8 cellular contexts compared by ENCODE assay signal in the genomic region with DNA sequence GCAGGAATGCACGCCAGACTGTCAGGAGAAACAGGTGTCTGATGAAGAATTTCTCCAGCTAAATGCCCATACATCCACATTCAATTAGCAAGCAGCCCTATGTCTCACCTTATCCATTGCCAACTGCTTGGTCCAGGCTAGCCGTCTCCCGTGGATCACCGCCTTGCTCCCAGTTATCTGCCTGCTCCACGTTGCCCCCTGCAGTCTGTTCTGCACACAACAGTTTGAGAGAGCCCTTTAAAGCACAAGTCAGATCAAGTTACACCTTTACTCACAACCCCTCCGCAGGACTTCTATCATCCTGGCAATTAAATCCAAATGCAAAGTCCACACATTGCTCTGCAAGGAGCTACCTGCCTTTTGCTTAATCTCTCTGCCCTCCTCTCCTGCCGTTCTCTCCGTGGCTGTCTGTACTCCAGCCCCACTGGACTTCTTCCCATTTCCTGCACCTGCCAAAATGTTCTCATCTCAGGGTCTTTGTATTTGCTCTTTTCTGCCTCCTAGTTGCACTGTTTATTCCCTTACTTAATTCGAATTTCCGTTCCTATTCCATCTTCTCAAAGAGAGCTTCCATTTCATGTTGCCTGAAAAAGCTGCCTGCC.
DNase-seq lines count a peak whose midpoint lies in the region; ATAC-seq and TF ChIP-seq lines count a peak whose summit lies in the region.

No MANE protein-coding gene starts in this region.

- peaks cover 10% of the 10 kb centered on the region for H3K27me3 Mint-ChIP-seq in activated T-helper 17 cell treated with anti-CD3 and anti-CD28 coated beads, Interleukin-2, amount 50 U/mL, for 72 hours

- no peaks in the 10 kb centered on the region for H3K4me1 Mint-ChIP-seq in activated T-helper 17 cell treated with anti-CD3 and anti-CD28 coated beads, Interleukin-2, amount 50 U/mL, for 72 hours

- H3K9me3 Mint-ChIP-seq in activated T-helper 17 cell treated with anti-CD3 and anti-CD28 coated beads, Interleukin-2, amount 50 U/mL, for 72 hours = no peaks in the 10 kb centered on the region

- peaks cover 13% of the 10 kb centered on the region for H3K27me3 ChIP-seq in adipocyte (replicated peaks; ENCODE audit: control insufficient read depth, insufficient read depth, low read length)
- H3K27me3 ChIP-seq in thoracic aorta (replicated peaks; ENCODE audit: insufficient read depth) = no peaks in the 10 kb centered on the region

- H3K4me3 ChIP-seq in adipocyte (ENCODE audit: low read length) = no peak overlapping the region
- H3K4me3 ChIP-seq in thoracic aorta = no peak overlapping the region

- intact Hi-C loops in left colon (cut with DNase I, micrococcal nuclease) = loop anchor here in 1 of 2 donors (10.0 kb wide), 2 partner anchors 581 to 801 kb away; no protein-coding TSS in a partner anchor

- H3K9me3 ChIP-seq in adipocyte (ENCODE audit: control insufficient read depth, low read length) (peaks cover 1% of the 10 kb centered on the region), thoracic aorta (no peaks in the 10 kb centered on the region)

- ATAC-seq in left colon (peak; percentile 94), thoracic aorta (ENCODE audit: insufficient number of reproducible peaks, low FRiP score, low read depth) (no peak)
- no peak for ATAC-seq in activated T-helper 17 cell treated with anti-CD3 and anti-CD28 coated beads, Interleukin-2, amount 50 U/mL, for 72 hours (replicated peaks)

- H3K36me3 ChIP-seq in adipocyte (ENCODE audit: control insufficient read depth, insufficient read depth, low read length, severe bottlenecking) (no peaks in the 10 kb centered on the region), thoracic aorta (no peaks in the 10 kb centered on the region)

- no peak overlapping the region for H3K27ac Mint-ChIP-seq in activated T-helper 17 cell treated with anti-CD3 and anti-CD28 coated beads, Interleukin-2, amount 50 U/mL, for 72 hours

- H3K4me1 ChIP-seq in adipocyte (ENCODE audit: control insufficient read depth, insufficient read depth, low read length) = no peaks in the 10 kb centered on the region
- no peaks in the 10 kb centered on the region for H3K4me1 ChIP-seq in thoracic aorta (ENCODE audit: control insufficient read depth in 1 of 2, low read depth in 2 of 2)

- no peaks in the 10 kb centered on the region for H3K36me3 Mint-ChIP-seq in activated T-helper 17 cell treated with anti-CD3 and anti-CD28 coated beads, Interleukin-2, amount 50 U/mL, for 72 hours (ENCODE audit: low read depth)

- peak; percentile 68 for DNase-seq in DMS 273 (lab: John Stamatoyannopoulos, UW; ENCODE audit: unreplicated experiment)
- DNase-seq in DMS 273 treated with DMSO at 0.1 percent for 48 hours (lab: John Stamatoyannopoulos, UW) = no peak
- DNase-seq in NCI-H1092 treated with DMSO at 0.1 percent for 48 hours (lab: John Stamatoyannopoulos, UW) = peak; percentile 97
- DNase-seq in adipocyte (ENCODE audit: low read depth) = peak; percentile 4
- peak; percentile 36 to 71 for DNase-seq in left colon
- no peak for DNase-seq in thoracic aorta (ENCODE audit: low spot score)
- no peak for DNase-seq in central memory CD4-positive, alpha-beta T cell

- no peak overlapping the region for H3K9ac ChIP-seq in adipocyte (ENCODE audit: low read length)

- peak; percentile 50 for TF ChIP-seq CTCF in thoracic aorta (IDR thresholded peaks at IDR 0.05)

- H3K27ac ChIP-seq in thoracic aorta = no peak overlapping the region

- no peak overlapping the region for H3K4me3 Mint-ChIP-seq in activated T-helper 17 cell treated with anti-CD3 and anti-CD28 coated beads, Interleukin-2, amount 50 U/mL, for 72 hours

Comparison
In these comparisons a context has a peak if more than half of its experiments do, and no peak if none do; other contexts are left out.
1. DNase-seq: peak in DMS 273 (single experiment), NCI-H1092 treated with DMSO at 0.1 percent for 48 hours (single experiment), adipocyte (single experiment) and left colon (2 of 2); none in DMS 273 treated with DMSO at 0.1 percent for 48 hours (single experiment), thoracic aorta (single experiment) and central memory CD4-positive, alpha-beta T cell (single experiment).